Comparison of ENCODE assay signal across 8 cellular contexts in genomic region chr6:11224252-11224965, GRCh38. TPM values are rescaled to one million over a fixed set of nuclear protein-coding genes. Genes with fewer than 3 reads are reported as not detected.
DNase-seq lines count a peak whose midpoint lies in the region; ATAC-seq, FAIRE-seq and TF ChIP-seq lines count a peak whose summit lies in the region.

No MANE protein-coding gene starts in this region.

- H3K36me3 ChIP-seq in Caco-2 (ENCODE audit: control insufficient read depth, insufficient read depth, low read length): no peaks in the 10 kb centered on the region
- H3K36me3 ChIP-seq in esophagus muscularis mucosa: peaks cover 0 to 9% (median 0%) of the 10 kb centered on the region in 4 donors

- TF ChIP-seq CTCF in Caco-2 (IDR thresholded peaks at IDR 0.05; ENCODE audit: insufficient read depth in 1 of 2, low read depth in 1 of 2, low read length in 1 of 2, severe bottlenecking in 1 of 2, unreplicated experiment in 1 of 2): no peak
- no peak for TF ChIP-seq CTCF in H9 (conservative IDR thresholded peaks at IDR 0.05)
- TF ChIP-seq CTCF in WTC11 (IDR thresholded peaks at IDR 0.05): no peak
- TF ChIP-seq CTCF in esophagus muscularis mucosa (IDR thresholded peaks at IDR 0.05): no peak

- peaks cover 34% of the 10 kb centered on the region for H3K4me1 ChIP-seq in Caco-2
- H3K4me1 ChIP-seq in H9 (ENCODE audit: insufficient read depth, low read length): peaks cover 2% of the 10 kb centered on the region; the same call in 1 of the 2 replicates
- H3K4me1 ChIP-seq in esophagus muscularis mucosa: peaks cover 24 to 34% (median 29%) of the 10 kb centered on the region in 4 donors

- no peak for ATAC-seq in WTC11
- no peak for ATAC-seq in HG02970 (IDR thresholded peaks at IDR 0.05; ENCODE audit: low FRiP score, unreplicated experiment)

- H3K79me2 ChIP-seq in H9 (ENCODE audit: insufficient read depth, low read length): peaks cover 3% of the 10 kb centered on the region; the same call in 1 of the 2 replicates

- no peak overlapping the region for H3K4me2 ChIP-seq in H9 (ENCODE audit: insufficient read depth, insufficient read length, low read length)

- no peak overlapping the region for H2AK5ac ChIP-seq in H9 (ENCODE audit: insufficient read length, low read length)

- H2BK120ac ChIP-seq in H9 (ENCODE audit: low read depth, low read length, poor library complexity, severe bottlenecking): no peak overlapping the region

- H3K4ac ChIP-seq in H9 (ENCODE audit: low read depth, low read length): no peak overlapping the region

- no peaks in the 10 kb centered on the region for H3K23me2 ChIP-seq in H9 (ENCODE audit: insufficient read length, low read depth, low read length, poor library complexity, severe bottlenecking)

- no peak overlapping the region for H3K14ac ChIP-seq in H9 (ENCODE audit: insufficient read depth, low read length)

- H3K27me3 Mint-ChIP-seq in Caco-2 (ENCODE audit: insufficient read depth, unreplicated experiment): no peaks in the 10 kb centered on the region
- no peaks in the 10 kb centered on the region for H3K27me3 Mint-ChIP-seq in H9 (ENCODE audit: low read depth)
- no peaks in the 10 kb centered on the region for H3K27me3 Mint-ChIP-seq in WTC11 (ENCODE audit: low read depth)

- no peak overlapping the region for H2BK12ac ChIP-seq in H9 (ENCODE audit: insufficient read length, low read depth, low read length)

- intact Hi-C loops in Caco-2 (cut with micrococcal nuclease; ENCODE audit: unreplicated experiment) (no loop called here), esophagus muscularis mucosa (cut with DNase I) (no loop called here)

- no peak overlapping the region for H4K8ac ChIP-seq in H9 (replicated peaks; ENCODE audit: insufficient read length, low read depth, low read length)

- H3K4me3 ChIP-seq in Caco-2 (ENCODE audit: low read depth, low read length): no peak overlapping the region
- H3K4me3 ChIP-seq in esophagus muscularis mucosa: no peak overlapping the region

- CTCF ChIA-PET in Caco-2 (lab: Charles Lee) (no interaction called here), WTC11 (lab: Charles Lee) (no interaction called here)

- no peak overlapping the region for H2BK15ac ChIP-seq in H9 (ENCODE audit: low read depth, low read length)

- TF ChIP-seq EP300 in esophagus muscularis mucosa (IDR thresholded peaks at IDR 0.05): no peak

- no peak overlapping the region for H4K91ac ChIP-seq in H9 (ENCODE audit: insufficient read length, low read depth, low read length)

- H3T11ph ChIP-seq in H9 (ENCODE audit: low read length): no peak overlapping the region

- no peaks in the 10 kb centered on the region for H4K20me1 ChIP-seq in H9 (ENCODE audit: control insufficient read depth, insufficient read depth, insufficient read length)

- POLR2A ChIA-PET in Caco-2 (lab: Charles Lee): no interaction called here
- POLR2A ChIA-PET in WTC11 (lab: Charles Lee): no interaction called here

- WGBS in H9 (ENCODE audit: extremely low coverage, insufficient read length, low lambda C conversion rate): no CpG with 5 or more reads among the region's 9 CpGs
- WGBS in esophagus muscularis mucosa: 71% methylated on average over 9 of the region's 9 CpGs

- H3K9me3 Mint-ChIP-seq in Caco-2 (ENCODE audit: unreplicated experiment) (no peaks in the 10 kb centered on the region), H9 (0 out of 5 replicates have a peak, but pooled peaks cover 0 to 3% of the 10 kb centered on the region in 2 experiments), WTC11 (0 out of 2 replicates have a peak, but pooled peaks cover 3% of the 10 kb centered on the region)

- no peak overlapping the region for H3K18ac ChIP-seq in H9 (ENCODE audit: insufficient read length, low read depth, low read length)

- no peaks in the 10 kb centered on the region for H3K27me3 ChIP-seq in Caco-2 (replicated peaks; ENCODE audit: control insufficient read depth, insufficient read depth, low read length)
- H3K27me3 ChIP-seq in H9 (ENCODE audit: insufficient read depth, low read length): no peaks in the 10 kb centered on the region
- H3K27me3 ChIP-seq in esophagus muscularis mucosa: no peaks in the 10 kb centered on the region

- no peak for FAIRE-seq in GM12892 (lab: Jason Lieb, UNC)

- TF ChIP-seq POLR2A in esophagus muscularis mucosa (IDR thresholded peaks at IDR 0.05; ENCODE audit: low read depth) (no peak), GM12892 (IDR thresholded peaks at IDR 0.05; ENCODE audit: low read depth, low read length) (no peak)

- DNase-seq in Caco-2: no peak
- no peak for DNase-seq in H9
- DNase-seq in WTC11 (ENCODE audit: low spot score): no peak
- DNase-seq in esophagus muscularis mucosa (ENCODE audit: extremely low spot score): no peak
- peak; percentile 50 for DNase-seq in stimulated activated CD4-positive, alpha-beta T cell treated with anti-CD3 and anti-CD28 coated beads, Interleukin-4, amount 100 ng/mL, for 24 hours
- no peak for DNase-seq in GM12892 (ENCODE audit: insufficient read length)
- DNase-seq in foreskin melanocyte: no peak

- H3K27ac ChIP-seq in H9 (ENCODE audit: insufficient read length, low read depth, low read length) (no peak overlapping the region), esophagus muscularis mucosa (replicated peaks in 1 of 4) (peak overlapping the region; percentile 36 to 60 (median 44))

- BruUV-seq in Caco-2 (replicated peaks; lab: Mats Ljungman, UMichigan): no TSS peak

- no peak overlapping the region for H2BK5ac ChIP-seq in H9 (ENCODE audit: insufficient read length, low read length)

- peaks cover 4% of the 10 kb centered on the region for H3K79me1 ChIP-seq in H9 (ENCODE audit: insufficient read depth, low read depth, low read length, poor library complexity, severe bottlenecking)

- no peak overlapping the region for H3K9ac ChIP-seq in H9 (ENCODE audit: extremely low read depth, insufficient read length, low read length)

- H2AFZ ChIP-seq in H9 (ENCODE audit: low read length): no peak overlapping the region

- H3K23ac ChIP-seq in H9 (ENCODE audit: insufficient read length, low read depth, low read length): no peak overlapping the region

- H3K36me3 Mint-ChIP-seq in Caco-2 (ENCODE audit: insufficient read depth, unreplicated experiment) (peaks cover 71% of the 10 kb centered on the region), H9 (ENCODE audit: insufficient read depth in 1 of 3, low read depth in 3 of 3) (peaks cover 0 to 2% (median 0%) of the 10 kb centered on the region in 3 experiments; a peak in 2 of 7 replicates), WTC11 (peaks cover 2% of the 10 kb centered on the region; the same call in 1 of the 2 replicates)

- H2BK20ac ChIP-seq in H9 (ENCODE audit: low read depth, low read length, poor library complexity, severe bottlenecking): no peak overlapping the region

- H3K27ac Mint-ChIP-seq in Caco-2 (ENCODE audit: unreplicated experiment): peak overlapping the region; percentile 38
- peak overlapping the region in 2 of 3 experiments; percentile 32 to 69; a peak in 3 of 7 replicates for H3K27ac Mint-ChIP-seq in H9
- H3K27ac Mint-ChIP-seq in WTC11: peak overlapping the region; percentile 2; the same call in 1 of the 2 replicates

- H3K4me1 Mint-ChIP-seq in Caco-2 (ENCODE audit: low read depth, unreplicated experiment) (peaks cover 34% of the 10 kb centered on the region), H9 (peaks cover 32 to 41% of the 10 kb centered on the region in 2 experiments), WTC11 (peaks cover 56% of the 10 kb centered on the region)

- H3K56ac ChIP-seq in H9 (ENCODE audit: insufficient read length, low read depth, low read length): no peak overlapping the region

- H3K9me3 ChIP-seq in Caco-2 (no peaks in the 10 kb centered on the region), H9 (ENCODE audit: control insufficient read depth, low read depth, low read length) (no peaks in the 10 kb centered on the region), esophagus muscularis mucosa (no peaks in the 10 kb centered on the region)

- no peak overlapping the region for H4K5ac ChIP-seq in H9 (ENCODE audit: insufficient read length, low read depth, low read length)

- H3K4me3 Mint-ChIP-seq in Caco-2 (ENCODE audit: unreplicated experiment): no peak overlapping the region
- no peak overlapping the region for H3K4me3 Mint-ChIP-seq in H9
- no peak overlapping the region for H3K4me3 Mint-ChIP-seq in WTC11

TF ChIP-seq in WTC11, 78 proteins besides CTCF, POLR2A, EP300 and RAD21:
- no peak for TF ChIP-seq JUN (CRISPR knock-in tag; IDR thresholded peaks at IDR 0.05)
- no peak for TF ChIP-seq NFE2L1 (CRISPR knock-in tag; IDR thresholded peaks at IDR 0.05)
- no peak for TF ChIP-seq E2F4 (CRISPR knock-in tag; IDR thresholded peaks at IDR 0.05; ENCODE audit: borderline replicate concordance, low read depth)

RNA-seq across cellular contexts. Expression of gene NEDD9, which starts 8.1 kb away (rescaled TPM):
- total RNA-seq in Caco-2 (2022) (33.2 and 36.2 TPM in 2 replicates), H9 (2021) (5.5 and 5.8 TPM in 2 replicates), WTC11 (2021) (7.0 to 9.8 TPM (median 8.3 TPM) in 3 replicates), esophagus muscularis mucosa (10 to 100 TPM; 18.3 to 47.2 (median 32.9) TPM)
- 21.0 TPM for polyA plus RNA-seq in GM12892 (2012; ENCODE audit: missing spikeins)
